ENCODE assay signal across 1 cellular context in genomic region chr12:132258543-132258942, GRCh38.
TF ChIP-seq lines count a peak whose summit lies in the region.

No MANE protein-coding gene starts in this region.

TF ChIP-seq in IMR-90, 13 proteins besides CTCF, POLR2A, EP300 and RAD21 (continued from another document):
- TF ChIP-seq MAZ (IDR thresholded peaks at IDR 0.05; ENCODE audit: borderline replicate concordance, low read depth, low read length) = no peak
- no peak for TF ChIP-seq CEBPB (IDR thresholded peaks at IDR 0.05; ENCODE audit: low read depth, low read length)
- TF ChIP-seq MXI1 (IDR thresholded peaks at IDR 0.05; ENCODE audit: borderline replicate concordance, low read depth, low read length) = no peak
- TF ChIP-seq USF2 (IDR thresholded peaks at IDR 0.05; ENCODE audit: low read depth, low read length) = no peak
- no peak for TF ChIP-seq ELK1 (IDR thresholded peaks at IDR 0.05; ENCODE audit: borderline replicate concordance, low read depth, low read length)
- no peak for TF ChIP-seq FOS (IDR thresholded peaks at IDR 0.05; ENCODE audit: low read depth, low read length)
- no peak for TF ChIP-seq CHD1 (IDR thresholded peaks at IDR 0.05; ENCODE audit: low read depth, low read length)
- TF ChIP-seq BHLHE40 (IDR thresholded peaks at IDR 0.05; ENCODE audit: low read depth, low read length) = no peak
